15 cellular contexts compared by ENCODE assay signal in the genomic region with DNA sequence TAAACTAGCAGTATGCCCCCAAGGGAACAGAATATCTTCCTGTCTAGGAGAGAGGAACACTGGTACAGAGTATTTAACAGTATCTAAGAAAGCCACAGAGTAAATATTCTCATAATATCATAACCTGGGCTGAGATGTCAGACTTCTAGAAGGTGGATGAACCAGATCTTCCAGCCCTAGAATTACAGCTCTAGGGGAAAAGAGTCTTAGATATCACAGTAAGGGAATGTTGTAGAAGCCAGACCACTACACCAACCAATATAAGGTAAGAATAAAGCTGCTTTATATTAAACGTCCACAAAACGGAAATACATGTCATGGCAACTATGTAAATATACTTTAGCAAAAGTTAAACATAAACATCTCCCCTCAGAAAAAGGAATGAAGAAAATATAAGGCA. TPM values are rescaled to one million over a fixed set of nuclear protein-coding genes. Genes with fewer than 3 reads are reported as not detected.
DNase-seq lines count a peak whose midpoint lies in the region; ATAC-seq and TF ChIP-seq lines count a peak whose summit lies in the region.
"Had no signal": no experiment of that assay in that cellular context is flagged by ENCODE, and none has a peak within 500 bp of the region (broad histone marks: within the 10 kb centered on the region; RNA-seq: fewer than 3 reads in every experiment).

No MANE protein-coding gene starts in this region.

- H3K36me3 ChIP-seq in PC-3 (ENCODE audit: low read depth, low read length) = peaks cover 3% of the 10 kb centered on the region; the same call in 1 of the 2 replicates
- peaks cover 42% of the 10 kb centered on the region for H3K36me3 ChIP-seq in endodermal cell (ENCODE audit: control insufficient read depth, insufficient read depth, low read length)
- peaks cover 4 to 6% of the 10 kb centered on the region in 2 experiments for H3K36me3 ChIP-seq in trophoblast cell (ENCODE audit: control insufficient read depth in 1 of 2, insufficient read depth in 2 of 2, low read length in 2 of 2)
- H3K36me3 ChIP-seq in upper lobe of right lung = peaks cover 39% of the 10 kb centered on the region
- peaks cover 0 to 26% (median 13%) of the 10 kb centered on the region in 4 donors for H3K36me3 ChIP-seq in transverse colon

- no peak overlapping the region for H3K9ac ChIP-seq in PC-3 (ENCODE audit: low read length)
- H3K9ac ChIP-seq in endodermal cell (ENCODE audit: extremely low read depth, low read length, poor library complexity, severe bottlenecking) = no peak overlapping the region
- no peak overlapping the region for H3K9ac ChIP-seq in trophoblast cell (ENCODE audit: low read length)
- H3K9ac ChIP-seq: GM23248 had no signal

- H3K4me1 ChIP-seq in PC-3 (ENCODE audit: insufficient read depth, low read length) (peaks cover 12% of the 10 kb centered on the region; the same call in 1 of the 2 replicates), endodermal cell (ENCODE audit: control insufficient read depth, insufficient read depth, low read length) (no peaks in the 10 kb centered on the region), trophoblast cell (ENCODE audit: control insufficient read depth in 1 of 2, insufficient read depth in 2 of 2, low read length in 2 of 2) (peaks cover 0 to 6% of the 10 kb centered on the region in 2 experiments), upper lobe of right lung (peaks cover 40% of the 10 kb centered on the region), transverse colon (peaks cover 9 to 74% (median 25%) of the 10 kb centered on the region in 4 donors)

- POLR2A ChIA-PET in activated CD4-positive, alpha-beta T cell treated with anti-CD3 and anti-CD28 coated beads, Interleukin-2, amount 10 ng/mL, durations not matched to agents 7 days and 5 days (lab: Charles Lee) = no interaction called here
- POLR2A ChIA-PET in PC-3 (lab: Charles Lee; ENCODE audit: unreplicated experiment) = no interaction called here

- no peak overlapping the region for H4K12ac ChIP-seq in trophoblast cell (ENCODE audit: low read depth, low read length)

- peaks cover 34% of the 10 kb centered on the region for H3K4me1 Mint-ChIP-seq in activated CD4-positive, alpha-beta T cell treated with anti-CD3 and anti-CD28 coated beads, Interleukin-2, amount 10 ng/mL, durations not matched to agents 7 days and 5 days
- peaks cover 18% of the 10 kb centered on the region for H3K4me1 Mint-ChIP-seq in activated CD4-positive, alpha-beta T cell treated with anti-CD3 and anti-CD28 coated beads, Interleukin-2, amount 10 ng/mL, durations not matched to agents 24 days and 14 days
- H3K4me1 Mint-ChIP-seq in endodermal cell = peaks cover 9% of the 10 kb centered on the region

- H3K4me2 ChIP-seq in PC-3 (ENCODE audit: low read length) = peak overlapping the region; percentile 15; the same call in 1 of the 2 replicates
- H3K4me2 ChIP-seq in trophoblast cell (ENCODE audit: low read length) = peak overlapping the region; percentile 45

- peak; percentile 42 for ATAC-seq in PC-3
- ATAC-seq in upper lobe of right lung = no peak

- H2AFZ ChIP-seq in PC-3 (ENCODE audit: low read length) (no peak overlapping the region), trophoblast cell (ENCODE audit: insufficient read depth, low read length, poor library complexity) (no peak overlapping the region)
- H2AFZ ChIP-seq: GM23248 had no signal

- no peaks in the 10 kb centered on the region for H3K9me2 ChIP-seq in PC-3 (replicated peaks; ENCODE audit: low read length)

- no peak for DNase-seq in activated CD4-positive, alpha-beta T cell treated with anti-CD3 and anti-CD28 coated beads, Interleukin-2, amount 10 ng/mL, durations not matched to agents 7 days and 5 days
- DNase-seq in activated CD4-positive, alpha-beta T cell treated with anti-CD3 and anti-CD28 coated beads, Interleukin-2, amount 10 ng/mL, durations not matched to agents 24 days and 14 days = no peak
- DNase-seq in PC-3 (peak; percentile 48), endodermal cell (no peak), trophoblast cell (peak in 1 of 2 donors; percentile 60), upper lobe of right lung (no peak), transverse colon (no peak), NCI-H82 treated with DMSO at 0.1 percent for 48 hours (lab: John Stamatoyannopoulos, UW; ENCODE audit: unreplicated experiment) (no peak)
- DNase-seq: amniotic stem cell, COR-L47, cortex of kidney, GM23248, NCI-H1048 had no signal

- CTCF ChIA-PET in activated CD4-positive, alpha-beta T cell treated with anti-CD3 and anti-CD28 coated beads, Interleukin-2, amount 10 ng/mL, durations not matched to agents 7 days and 5 days (lab: Charles Lee) = interaction anchor here (1.0 kb wide), 1 partner anchor 9 kb away, joined by 3 read pairs; no protein-coding TSS in a partner anchor
- CTCF ChIA-PET in PC-3 (lab: Charles Lee) = no interaction called here

- H4K91ac ChIP-seq in trophoblast cell (ENCODE audit: low read depth, low read length) = no peak overlapping the region

- H3K9me3 ChIP-seq in PC-3 (ENCODE audit: low read length) = no peaks in the 10 kb centered on the region
- H3K9me3 ChIP-seq in endodermal cell (ENCODE audit: control insufficient read depth, low read length) = no peaks in the 10 kb centered on the region
- H3K9me3 ChIP-seq in trophoblast cell (ENCODE audit: insufficient read depth, low read depth, low read length) = no peaks in the 10 kb centered on the region
- H3K9me3 ChIP-seq in upper lobe of right lung = no peaks in the 10 kb centered on the region
- H3K9me3 ChIP-seq in transverse colon = no peaks in the 10 kb centered on the region
- H3K9me3 ChIP-seq: esophagus muscularis mucosa had no signal

- H2BK12ac ChIP-seq in trophoblast cell (ENCODE audit: low read length) = no peak overlapping the region

- no peak overlapping the region for H3K18ac ChIP-seq in trophoblast cell (ENCODE audit: low read length)

- H3K4me3 Mint-ChIP-seq in activated CD4-positive, alpha-beta T cell treated with anti-CD3 and anti-CD28 coated beads, Interleukin-2, amount 10 ng/mL, durations not matched to agents 7 days and 5 days = no peak overlapping the region
- no peak overlapping the region for H3K4me3 Mint-ChIP-seq in activated CD4-positive, alpha-beta T cell treated with anti-CD3 and anti-CD28 coated beads, Interleukin-2, amount 10 ng/mL, durations not matched to agents 24 days and 14 days
- no peak overlapping the region for H3K4me3 Mint-ChIP-seq in endodermal cell
- H3K4me3 Mint-ChIP-seq: nephron had no signal

- no peak overlapping the region for H3K4me3 ChIP-seq in PC-3 (ENCODE audit: low read length)
- H3K4me3 ChIP-seq in endodermal cell (ENCODE audit: low read length) = no peak overlapping the region
- no peak overlapping the region for H3K4me3 ChIP-seq in trophoblast cell (ENCODE audit: low read depth, low read length)
- no peak overlapping the region for H3K4me3 ChIP-seq in upper lobe of right lung
- H3K4me3 ChIP-seq in transverse colon = no peak overlapping the region
- H3K4me3 ChIP-seq: esophagus muscularis mucosa, GM23248 had no signal

- H3K23ac ChIP-seq in trophoblast cell (ENCODE audit: low read length) = no peak overlapping the region

- TF ChIP-seq POLR2A in transverse colon (IDR thresholded peaks at IDR 0.05) = no peak

- peak overlapping the region; percentile 16 for H3K27ac Mint-ChIP-seq in activated CD4-positive, alpha-beta T cell treated with anti-CD3 and anti-CD28 coated beads, Interleukin-2, amount 10 ng/mL, durations not matched to agents 7 days and 5 days
- no peak overlapping the region for H3K27ac Mint-ChIP-seq in activated CD4-positive, alpha-beta T cell treated with anti-CD3 and anti-CD28 coated beads, Interleukin-2, amount 10 ng/mL, durations not matched to agents 24 days and 14 days
- H3K27ac Mint-ChIP-seq in endodermal cell = no peak overlapping the region
- H3K27ac Mint-ChIP-seq: nephron had no signal

- H3K27me3 ChIP-seq in PC-3 (ENCODE audit: low read length) (no peaks in the 10 kb centered on the region), endodermal cell (ENCODE audit: control insufficient read depth, insufficient read depth, low read length, poor library complexity, severe bottlenecking) (no peaks in the 10 kb centered on the region), trophoblast cell (ENCODE audit: insufficient read depth, low read length) (no peaks in the 10 kb centered on the region), upper lobe of right lung (no peaks in the 10 kb centered on the region), transverse colon (no peaks in the 10 kb centered on the region)
- H3K27me3 ChIP-seq: esophagus muscularis mucosa had no signal

- no peak overlapping the region for H2BK5ac ChIP-seq in trophoblast cell (ENCODE audit: low read depth, low read length, poor library complexity)

- no peak overlapping the region for H3K27ac ChIP-seq in PC-3 (ENCODE audit: low read length)
- H3K27ac ChIP-seq in endodermal cell (ENCODE audit: low read depth, low read length) = peak overlapping the region; percentile 44
- H3K27ac ChIP-seq in trophoblast cell (ENCODE audit: low read depth, low read length) = no peak overlapping the region
- H3K27ac ChIP-seq in upper lobe of right lung = no peak overlapping the region
- H3K27ac ChIP-seq in transverse colon = no peak overlapping the region
- H3K27ac ChIP-seq: esophagus muscularis mucosa, GM23248 had no signal

- no peak overlapping the region for H3K4ac ChIP-seq in trophoblast cell (ENCODE audit: low read depth, low read length)

- BruUV-seq in PC-3 (replicated peaks; lab: Mats Ljungman, UMichigan) = no TSS peak

- TF ChIP-seq EP300 in transverse colon (IDR thresholded peaks at IDR 0.05; ENCODE audit: low read depth) = no peak

- peaks cover 53% of the 10 kb centered on the region for H3K36me3 Mint-ChIP-seq in activated CD4-positive, alpha-beta T cell treated with anti-CD3 and anti-CD28 coated beads, Interleukin-2, amount 10 ng/mL, durations not matched to agents 7 days and 5 days (ENCODE audit: low read depth)
- peaks cover 36% of the 10 kb centered on the region for H3K36me3 Mint-ChIP-seq in activated CD4-positive, alpha-beta T cell treated with anti-CD3 and anti-CD28 coated beads, Interleukin-2, amount 10 ng/mL, durations not matched to agents 24 days and 14 days (ENCODE audit: low read depth)
- H3K36me3 Mint-ChIP-seq in endodermal cell (ENCODE audit: low read depth) = peaks cover 26% of the 10 kb centered on the region

- no peaks in the 10 kb centered on the region for H3F3A ChIP-seq in PC-3 (ENCODE audit: low read length, unreplicated experiment)

- no peaks in the 10 kb centered on the region for H3K79me1 ChIP-seq in trophoblast cell (ENCODE audit: low read length)

- intact Hi-C loops in activated CD4-positive, alpha-beta T cell treated with anti-CD3 and anti-CD28 coated beads, Interleukin-2, amount 10 ng/mL, durations not matched to agents 24 days and 14 days (cut with micrococcal nuclease) = no loop called here
- intact Hi-C loops in PC-3 (cut with micrococcal nuclease) = no loop called here
- intact Hi-C loops in upper lobe of right lung (cut with DNase I) = no loop called here
- intact Hi-C loops in transverse colon (cut with DNase I; ENCODE audit: low total_unique reads) = no loop called here

- in situ Hi-C loops in transverse colon (cut with MboI; ENCODE audit: low pct_ligation_motif_present in 1 of 4, low pct_unique_long_range_greater_than_20kb in 1 of 4, low sequenced_read_pairs in 3 of 4) = no loop called here

- no peak overlapping the region for H2AK5ac ChIP-seq in trophoblast cell (ENCODE audit: low read length)

- WGBS in endodermal cell (ENCODE audit: insufficient coverage in 1 of 2, insufficient read length in 1 of 2), 2 experiments = 83% methylated on average over 2 of the region's 2 CpGs; no CpG with 5 or more reads in 1 of the 2 experiments
- no CpG with 5 or more reads among the region's 2 CpGs for WGBS in trophoblast cell (ENCODE audit: extremely low coverage, insufficient coverage, insufficient read length)
- WGBS in transverse colon (ENCODE audit: low coverage in 1 of 2), 2 donors = 6 to 28% methylated on average over 2 of the region's 2 CpGs

- no peak overlapping the region for H4K8ac ChIP-seq in trophoblast cell (ENCODE audit: low read depth, low read length)

- H2BK120ac ChIP-seq in trophoblast cell (ENCODE audit: insufficient read depth, low read length, poor library complexity) = no peak overlapping the region

- H3K27me3 Mint-ChIP-seq in activated CD4-positive, alpha-beta T cell treated with anti-CD3 and anti-CD28 coated beads, Interleukin-2, amount 10 ng/mL, durations not matched to agents 7 days and 5 days = no peaks in the 10 kb centered on the region
- H3K27me3 Mint-ChIP-seq in activated CD4-positive, alpha-beta T cell treated with anti-CD3 and anti-CD28 coated beads, Interleukin-2, amount 10 ng/mL, durations not matched to agents 24 days and 14 days = no peaks in the 10 kb centered on the region
- H3K27me3 Mint-ChIP-seq in endodermal cell (ENCODE audit: insufficient read depth) = no peaks in the 10 kb centered on the region

- no peaks in the 10 kb centered on the region for H3K9me3 Mint-ChIP-seq in activated CD4-positive, alpha-beta T cell treated with anti-CD3 and anti-CD28 coated beads, Interleukin-2, amount 10 ng/mL, durations not matched to agents 7 days and 5 days
- no peaks in the 10 kb centered on the region for H3K9me3 Mint-ChIP-seq in activated CD4-positive, alpha-beta T cell treated with anti-CD3 and anti-CD28 coated beads, Interleukin-2, amount 10 ng/mL, durations not matched to agents 24 days and 14 days
- H3K9me3 Mint-ChIP-seq in endodermal cell = no peaks in the 10 kb centered on the region

- H3K79me2 ChIP-seq in PC-3 (ENCODE audit: low read length) (peaks cover 63% of the 10 kb centered on the region), trophoblast cell (ENCODE audit: control insufficient read depth, insufficient read depth, low read length, poor library complexity) (peaks cover 3% of the 10 kb centered on the region)

- peaks cover 35% of the 10 kb centered on the region for H4K20me1 ChIP-seq in PC-3 (ENCODE audit: low read length)

- TF ChIP-seq CTCF in PC-3 (conservative IDR thresholded peaks at IDR 0.05; ENCODE audit: low read depth, low read length) (no peak), endodermal cell (conservative IDR thresholded peaks at IDR 0.05) (no peak), upper lobe of right lung (IDR thresholded peaks at IDR 0.05) (no peak), transverse colon (IDR thresholded peaks at IDR 0.05) (no peak)

- H3K14ac ChIP-seq in trophoblast cell (ENCODE audit: low read length) = no peak overlapping the region

RNA-seq across cellular contexts. Expression of gene SERINC1, which starts 12.4 kb away (rescaled TPM):
- total RNA-seq in activated CD4-positive, alpha-beta T cell treated with anti-CD3 and anti-CD28 coated beads, Interleukin-2, amount 10 ng/mL, durations not matched to agents 7 days and 5 days = 10 to 100 TPM; 61.0 to 63.1 TPM
- total RNA-seq in activated CD4-positive, alpha-beta T cell treated with anti-CD3 and anti-CD28 coated beads, Interleukin-2, amount 10 ng/mL, durations not matched to agents 24 days and 14 days = 38.6 and 40.9 TPM in 2 replicates
- 27.8 and 31.7 TPM in 2 replicates for total RNA-seq in PC-3 (2014; rRNA removed)
- 10 to 100 TPM; 77.4 to 79.1 TPM for total RNA-seq in endodermal cell
- polyA plus RNA-seq in endodermal cell (2013, experiment 1 of 2) = 117 TPM
- 105 TPM for polyA plus RNA-seq in endodermal cell (2013, experiment 2 of 2)
- polyA plus RNA-seq in trophoblast cell (2013) = 82.6 and 84.7 TPM in 2 replicates
- total RNA-seq in upper lobe of right lung = 246 TPM
- total RNA-seq in transverse colon = 100 to 1,000 TPM in 2 of 4 donors, 10 to 100 TPM in 2; 32.6 to 138 (median 87.0) TPM

RNA-seq across cellular contexts. Expression of gene HSF2, which starts 59.8 kb away (rescaled TPM):
- 10 to 100 TPM; 12.6 to 16.4 TPM for total RNA-seq in activated CD4-positive, alpha-beta T cell treated with anti-CD3 and anti-CD28 coated beads, Interleukin-2, amount 10 ng/mL, durations not matched to agents 7 days and 5 days
- 15.3 and 16.1 TPM in 2 replicates for total RNA-seq in activated CD4-positive, alpha-beta T cell treated with anti-CD3 and anti-CD28 coated beads, Interleukin-2, amount 10 ng/mL, durations not matched to agents 24 days and 14 days
- 7.3 and 8.4 TPM in 2 replicates for total RNA-seq in PC-3 (2014; rRNA removed)
- 10 to 100 TPM; 21.0 to 34.2 TPM for total RNA-seq in endodermal cell
- polyA plus RNA-seq in endodermal cell (2013, experiment 1 of 2) = 43.1 TPM
- polyA plus RNA-seq in endodermal cell (2013, experiment 2 of 2) = 41.2 TPM
- polyA plus RNA-seq in trophoblast cell (2013) = 9.7 and 10.3 TPM in 2 replicates
- 7.1 TPM for total RNA-seq in upper lobe of right lung
- total RNA-seq in transverse colon = 10 to 100 TPM in 2 of 4 donors, 1 to 10 TPM in 2; 6.0 to 20.5 (median 9.9) TPM
